In genomic region chr17:36197389-36197708, GRCh38 we compare ENCODE assay signal across 12 cellular contexts. TPM values are rescaled to one million over a fixed set of nuclear protein-coding genes. Genes with fewer than 3 reads are reported as not detected.
DNase-seq lines count a peak whose midpoint lies in the region; ATAC-seq lines count a peak whose summit lies in the region.
"Had no signal": no experiment of that assay in that cellular context is flagged by ENCODE, and none has a peak within 500 bp of the region (broad histone marks: within the 10 kb centered on the region; RNA-seq: fewer than 3 reads in every experiment).

No MANE protein-coding gene starts in this region.

- peak overlapping the region in 8 of 10 experiments; percentile 22 to 69 (median 59); a peak in 10 of 20 replicates for H3K4me3 ChIP-seq in BLaER1 treated with 17β-estradiol and CSF1 and Interleukin-3, amounts not matched to agents 10 nM and 100 nM
- no peak overlapping the region for H3K4me3 ChIP-seq in aorta (ENCODE audit: low read length in 2 of 2)

- peaks cover 69 to 99% (median 93%) of the 10 kb centered on the region in 10 experiments for H3K4me1 ChIP-seq in BLaER1 treated with 17β-estradiol and CSF1 and Interleukin-3, amounts not matched to agents 10 nM and 100 nM
- no peaks in the 10 kb centered on the region for H3K4me1 ChIP-seq in aorta (ENCODE audit: control insufficient read depth in 1 of 2, insufficient read depth in 2 of 2, low read length in 2 of 2)

- in situ Hi-C loops in SK-MEL-5 (cut with HindIII; ENCODE audit: low pct_unique_long_range_greater_than_20kb, low sequenced_read_pairs): no loop called here

- 9 to 31% methylated on average over 4 of the region's 4 CpGs for WGBS in aorta, 2 donors

- H3K9me3 ChIP-seq in BLaER1 treated with 17β-estradiol and CSF1 and Interleukin-3, amounts not matched to agents 10 nM and 100 nM (replicated peaks in 1 of 11): no peaks in the 10 kb centered on the region
- H3K9me3 ChIP-seq in aorta (ENCODE audit: control insufficient read depth, low read length): no peaks in the 10 kb centered on the region

- no peaks in the 10 kb centered on the region for H4K20me1 ChIP-seq in BLaER1 treated with 17β-estradiol and CSF1 and Interleukin-3, amounts not matched to agents 10 nM and 100 nM

- H3K27ac ChIP-seq in BLaER1 treated with 17β-estradiol and CSF1 and Interleukin-3, amounts not matched to agents 10 nM and 100 nM: peak overlapping the region; percentile 91 to 99 (median 97)
- H3K27ac ChIP-seq in aorta (ENCODE audit: low read depth in 1 of 2, low read length in 2 of 2): no peak overlapping the region
- H3K27ac ChIP-seq: brain microvascular endothelial cell had no signal

- H3K36me3 ChIP-seq in BLaER1 treated with 17β-estradiol and CSF1 and Interleukin-3, amounts not matched to agents 10 nM and 100 nM: peaks cover 0 to 14% (median 5%) of the 10 kb centered on the region in 11 experiments; a peak in 7 of 22 replicates
- no peaks in the 10 kb centered on the region for H3K36me3 ChIP-seq in aorta (ENCODE audit: control insufficient read depth in 1 of 2, insufficient read depth in 2 of 2, low read length in 1 of 2)
- H3K36me3 ChIP-seq: brain microvascular endothelial cell had no signal

- peak overlapping the region; percentile 78 to 98 (median 93) for H3K4me2 ChIP-seq in BLaER1 treated with 17β-estradiol and CSF1 and Interleukin-3, amounts not matched to agents 10 nM and 100 nM

- peak; percentile 14 for ATAC-seq in GM19035 (IDR thresholded peaks at IDR 0.05; ENCODE audit: unreplicated experiment)
- ATAC-seq in HG02973 (IDR thresholded peaks at IDR 0.05; ENCODE audit: unreplicated experiment): peak; percentile 14
- no peak for ATAC-seq in aorta (ENCODE audit: low FRiP score)

- intact Hi-C loops in posterior cingulate gyrus (cut with DNase I): no loop called here
- intact Hi-C loops in aorta (cut with DNase I): no loop called here

- H3K27me3 ChIP-seq in BLaER1 treated with 17β-estradiol and CSF1 and Interleukin-3, amounts not matched to agents 10 nM and 100 nM: no peaks in the 10 kb centered on the region
- no peaks in the 10 kb centered on the region for H3K27me3 ChIP-seq in aorta (ENCODE audit: control insufficient read depth in 1 of 2, insufficient read depth in 2 of 2, low read length in 1 of 2)
- H3K27me3 ChIP-seq: brain microvascular endothelial cell had no signal

- DNase-seq in SK-MEL-5 (ENCODE audit: low read depth, low spot score) (peak; percentile 2), hepatic stellate cell (ENCODE audit: low spot score) (no peak), posterior cingulate gyrus (no peak), aorta (no peak)
- no peak for DNase-seq in stimulated activated CD4-positive, alpha-beta T cell treated with anti-CD3 and anti-CD28 coated beads, Interleukin-15, amount 100 ng/mL, for 24 hours
- DNase-seq: brain microvascular endothelial cell, HCEC 1CT, IMR-90, NCI-H510A treated with DMSO at 0.1 percent for 48 hours had no signal

- peak overlapping the region; percentile 80 to 94 (median 88) for H3K9ac ChIP-seq in BLaER1 treated with 17β-estradiol and CSF1 and Interleukin-3, amounts not matched to agents 10 nM and 100 nM

RNA-seq across cellular contexts. Expression of gene CCL3L1, which starts 0.8 kb away (rescaled TPM):
- not detected in 2 replicates for total RNA-seq in SK-MEL-5 (2014; rRNA removed; shearing (Covaris generic))
- not detected in 2 replicates for polyA plus RNA-seq in SK-MEL-5 (2015; cell fraction: cytosol; rRNA removed)
- polyA plus RNA-seq in SK-MEL-5 (2015; cell fraction: nucleus; rRNA removed): not detected in 2 replicates
- 1 to 10 TPM in 1 of 2 donors, not detected in 1; 1.3 TPM for total RNA-seq in aorta
- under 1 TPM in 1 of 2 donors, not detected in 1; 0.63 TPM for polyA plus RNA-seq in aorta
- total RNA-seq: IMR-90 had no signal
- polyA plus RNA-seq: IMR-90 had no signal

RNA-seq across cellular contexts. Expression of gene CCL4L2, which starts 13.5 kb away (rescaled TPM):
- total RNA-seq in SK-MEL-5 (2014; rRNA removed; shearing (Covaris generic)): not detected in 2 replicates
- polyA plus RNA-seq in SK-MEL-5 (2015; cell fraction: cytosol; rRNA removed): not detected in 2 replicates
- not detected in 2 replicates for polyA plus RNA-seq in SK-MEL-5 (2015; cell fraction: nucleus; rRNA removed)
- total RNA-seq in aorta: 1 to 10 TPM in 1 of 2 donors, under 1 TPM in 1; 0.94 to 1.4 TPM
- 1 to 10 TPM in 1 of 2 donors, under 1 TPM in 1; 0.41 to 4.5 TPM for polyA plus RNA-seq in aorta
- total RNA-seq: IMR-90 had no signal
- polyA plus RNA-seq: IMR-90 had no signal

RNA-seq across cellular contexts. Expression of gene TBC1D3B, which starts 20.9 kb away (rescaled TPM):
- total RNA-seq in SK-MEL-5 (2014; rRNA removed; shearing (Covaris generic)): 0.74 TPM in 1 of 2 replicates, not detected in the other
- not detected in 2 replicates for polyA plus RNA-seq in SK-MEL-5 (2015; cell fraction: cytosol; rRNA removed)
- polyA plus RNA-seq in SK-MEL-5 (2015; cell fraction: nucleus; rRNA removed): 11.0 and 13.3 TPM in 2 replicates
- total RNA-seq in aorta: 10 to 100 TPM in 1 of 2 donors, 1 to 10 TPM in 1; 5.0 to 13.8 TPM
- 1 to 10 TPM in 1 of 2 donors, not detected in 1; 5.1 TPM for polyA plus RNA-seq in aorta
- total RNA-seq: IMR-90 had no signal

Comparison
In these comparisons a context has a peak if more than half of its experiments do, and no peak if none do; other contexts are left out.
1. H3K27ac ChIP-seq: peak in BLaER1 treated with 17β-estradiol and CSF1 and Interleukin-3, amounts not matched to agents 10 nM and 100 nM (11 of 11); none in aorta (0 of 2).
2. H3K4me3 ChIP-seq: peak in BLaER1 treated with 17β-estradiol and CSF1 and Interleukin-3, amounts not matched to agents 10 nM and 100 nM (8 of 10); none in aorta (0 of 2).